21 cellular contexts compared by ENCODE assay signal in the genomic region with DNA sequence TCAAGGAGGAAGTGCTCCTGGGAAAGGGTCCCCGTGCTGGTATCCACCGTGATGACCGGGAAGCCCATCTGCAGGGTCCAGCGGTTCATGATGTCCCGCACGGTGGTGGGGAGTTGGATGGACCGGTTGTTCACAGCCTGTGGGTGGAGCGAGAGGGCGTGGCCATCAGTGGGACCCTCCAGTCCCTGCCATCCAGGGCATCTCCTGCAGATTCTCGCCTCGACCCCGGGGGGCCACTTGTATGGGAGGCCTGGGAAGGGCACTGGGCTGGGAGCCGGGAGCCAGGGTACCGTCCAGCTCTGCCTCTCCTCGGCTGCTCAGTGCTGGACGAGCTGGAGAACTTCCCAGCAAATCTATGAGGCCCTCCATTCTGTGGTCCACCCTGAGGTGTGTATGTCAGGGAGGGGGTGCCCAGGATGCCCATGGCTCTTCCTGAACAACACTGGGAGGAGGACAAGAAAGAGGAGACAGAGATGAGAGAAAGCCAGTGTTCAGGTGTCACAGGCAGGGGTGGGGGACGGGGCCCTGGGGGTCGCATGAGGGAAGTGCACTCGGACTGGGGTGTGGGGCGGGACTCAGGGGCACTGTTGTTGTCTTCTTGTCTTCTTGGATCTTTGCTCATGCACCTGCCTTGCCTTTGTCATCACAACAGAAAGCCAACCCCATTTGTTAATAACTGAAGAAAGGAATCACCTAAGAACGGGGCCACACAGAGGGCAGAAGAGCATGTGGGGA. TPM values are rescaled to one million over a fixed set of nuclear protein-coding genes. Genes with fewer than 3 reads are reported as not detected.
DNase-seq lines count a peak whose midpoint lies in the region; ATAC-seq, FAIRE-seq and TF ChIP-seq lines count a peak whose summit lies in the region.
"Had no signal": no experiment of that assay in that cellular context is flagged by ENCODE, and none has a peak within 500 bp of the region (broad histone marks: within the 10 kb centered on the region; RNA-seq: fewer than 3 reads in every experiment).

No MANE protein-coding gene starts in this region.

- H3K36me3 ChIP-seq in IMR-90 (ENCODE audit: control insufficient read depth, insufficient read depth, low read length): peaks cover 71% of the 10 kb centered on the region
- H3K36me3 ChIP-seq in endothelial cell of umbilical vein (ENCODE audit: control insufficient read depth in 2 of 2, extremely low read depth in 1 of 2, insufficient read depth in 2 of 2, low read length in 2 of 2): peaks cover 27 to 62% of the 10 kb centered on the region in 2 experiments
- H3K36me3 ChIP-seq in spleen: peaks cover 0 to 100% (median 3%) of the 10 kb centered on the region in 6 donors
- H3K36me3 ChIP-seq: HAP-1 had no signal

- no peak overlapping the region for H2AK9ac ChIP-seq in IMR-90 (replicated peaks; ENCODE audit: low read depth, low read length, poor library complexity)

- H2BK5ac ChIP-seq in IMR-90 (ENCODE audit: low read depth, low read length, poor library complexity, severe bottlenecking): no peak overlapping the region

- CTCF ChIA-PET in IMR-90 (lab: Yijun Ruan, JAX) (no interaction called here), endothelial cell of umbilical vein (lab: Charles Lee) (interaction anchor here (1.2 to 3.4 kb wide), 4 partner anchors 41 to 87 kb away, joined by 3 to 28 read pairs (median 7); no protein-coding TSS in a partner anchor)

- TF ChIP-seq POLR2A in IMR-90 (IDR thresholded peaks at IDR 0.05; ENCODE audit: low read depth, low read length) (no peak), endothelial cell of umbilical vein (IDR thresholded peaks at IDR 0.05; ENCODE audit: low read depth, low read length) (no peak), spleen (IDR thresholded peaks at IDR 0.05) (no peak)

- ATAC-seq in activated naive CD8-positive, alpha-beta T cell treated with anti-CD3 and anti-CD28 coated beads, Interleukin-2, amount 10 ng/mL, durations not matched to agents 7 days and 5 days (ENCODE audit: low read depth): no peak
- ATAC-seq in IMR-90 (ENCODE audit: low read depth) (no peak), HG03139 (IDR thresholded peaks at IDR 0.05; ENCODE audit: unreplicated experiment) (no peak)
- no peak for ATAC-seq in stimulated activated naive CD8-positive, alpha-beta T cell treated with anti-CD3 and anti-CD28 coated beads, Interleukin-15, amount 100 ng/mL, for 72 hours

- no peaks in the 10 kb centered on the region for H3K79me1 ChIP-seq in IMR-90 (ENCODE audit: low read depth in 1 of 2, low read length in 2 of 2)

- H3K27me3 ChIP-seq in IMR-90 (ENCODE audit: control insufficient read depth, insufficient read depth, low read length) (no peaks in the 10 kb centered on the region), endothelial cell of umbilical vein (ENCODE audit: control insufficient read depth in 2 of 2, insufficient read depth in 2 of 2, low read length in 2 of 2) (no peaks in the 10 kb centered on the region), spleen (replicated peaks in 1 of 7) (peaks cover 0 to 32% (median 0%) of the 10 kb centered on the region in 7 donors)

- no peak for DNase-seq in activated naive CD8-positive, alpha-beta T cell treated with anti-CD3 and anti-CD28 coated beads, Interleukin-2, amount 10 ng/mL, durations not matched to agents 7 days and 5 days
- no peak for DNase-seq in activated naive CD8-positive, alpha-beta T cell treated with anti-CD3 and anti-CD28 coated beads for 36 hours
- DNase-seq in IMR-90 (no peak), endothelial cell of umbilical vein (ENCODE audit: low read depth, low spot score) (no peak), spleen (peak; percentile 75), AG08396 (ENCODE audit: low spot score) (no peak)
- DNase-seq in stimulated activated naive CD8-positive, alpha-beta T cell treated with anti-CD3 and anti-CD28 coated beads, Interleukin-15, amount 100 ng/mL, for 72 hours: no peak
- DNase-seq: DMS79; NCI-H1105; NCI-H1694; NCI-H510A; NCI-H748 treated with DMSO at 0.1 percent for 48 hours; NK-92 treated with Interleukin-12 subunit alpha and Interleukin-12 subunit beta, amount 100 ng/mL, for 24 hours; Right ventricle myocardium superior had no signal

- H3K27ac ChIP-seq in IMR-90 (ENCODE audit: insufficient read depth, low read length) (no peak overlapping the region), endothelial cell of umbilical vein (ENCODE audit: insufficient read depth, low read depth, low read length) (peak overlapping the region; percentile 65), spleen (no peak overlapping the region)

- H3K27ac Mint-ChIP-seq in activated naive CD8-positive, alpha-beta T cell treated with anti-CD3 and anti-CD28 coated beads, Interleukin-2, amount 10 ng/mL, durations not matched to agents 7 days and 5 days: peak overlapping the region; percentile 22
- H3K27ac Mint-ChIP-seq in activated naive CD8-positive, alpha-beta T cell treated with anti-CD3 and anti-CD28 coated beads for 36 hours: no peak overlapping the region
- H3K27ac Mint-ChIP-seq in stimulated activated naive CD8-positive, alpha-beta T cell treated with anti-CD3 and anti-CD28 coated beads, Interleukin-15, amount 100 ng/mL, for 72 hours: peak overlapping the region in 1 of 2 donors; percentile 24

- TF ChIP-seq RAD21 in IMR-90 (IDR thresholded peaks at IDR 0.05; ENCODE audit: low read length): no peak

- H3K9me1 ChIP-seq in IMR-90 (ENCODE audit: insufficient read depth, low read length) (no peaks in the 10 kb centered on the region), endothelial cell of umbilical vein (replicated peaks; ENCODE audit: control insufficient read depth, extremely low read depth, insufficient read depth, low read length) (no peaks in the 10 kb centered on the region)

- in situ Hi-C loops in IMR-90 (cut with MboI; ENCODE audit: low sequenced_read_pairs): no loop called here

- intact Hi-C loops in IMR-90 (cut with micrococcal nuclease) (no loop called here), endothelial cell of umbilical vein (cut with micrococcal nuclease) (loop anchor here (1.0 to 2.0 kb wide), 3 partner anchors 10 to 25 kb away; a partner anchor contains a TSS), spleen (cut with DNase I; ENCODE audit: low total_unique reads) (no loop called here)

- H3K14ac ChIP-seq in IMR-90 (replicated peaks; ENCODE audit: low read depth, low read length): no peak overlapping the region

- H3K79me2 ChIP-seq in endothelial cell of umbilical vein (ENCODE audit: control insufficient read depth, insufficient read depth, low read length): peaks cover 16% of the 10 kb centered on the region

- no peak overlapping the region for H3K9ac ChIP-seq in IMR-90 (ENCODE audit: low read depth, low read length)
- H3K9ac ChIP-seq in endothelial cell of umbilical vein (replicated peaks; ENCODE audit: extremely low read depth, insufficient read depth, low read length): peak overlapping the region; percentile 21

- H4K91ac ChIP-seq in IMR-90 (ENCODE audit: insufficient read depth, low read depth, low read length): no peak overlapping the region

- H2BK15ac ChIP-seq in IMR-90 (ENCODE audit: low read depth, low read length): no peak overlapping the region

- no peaks in the 10 kb centered on the region for H3K4me1 Mint-ChIP-seq in activated naive CD8-positive, alpha-beta T cell treated with anti-CD3 and anti-CD28 coated beads, Interleukin-2, amount 10 ng/mL, durations not matched to agents 7 days and 5 days
- no peaks in the 10 kb centered on the region for H3K4me1 Mint-ChIP-seq in activated naive CD8-positive, alpha-beta T cell treated with anti-CD3 and anti-CD28 coated beads for 36 hours
- no peaks in the 10 kb centered on the region for H3K4me1 Mint-ChIP-seq in stimulated activated naive CD8-positive, alpha-beta T cell treated with anti-CD3 and anti-CD28 coated beads, Interleukin-15, amount 100 ng/mL, for 72 hours

- 94% methylated on average over 9 of the region's 21 CpGs; no CpG with 5 or more reads in 1 of the 2 experiments for WGBS in IMR-90 (ENCODE audit: extremely low coverage in 2 of 2, insufficient read length in 1 of 2), 2 experiments
- WGBS in spleen, 5 donors: 80 to 94% (median 87%) methylated on average over 8 to 21 of the region's 21 CpGs

- POLR2A ChIA-PET in activated naive CD8-positive, alpha-beta T cell treated with anti-CD3 and anti-CD28 coated beads, Interleukin-2, amount 10 ng/mL, durations not matched to agents 7 days and 5 days (lab: Charles Lee): no interaction called here
- POLR2A ChIA-PET in IMR-90 (lab: Charles Lee; ENCODE audit: unreplicated experiment) (no interaction called here), endothelial cell of umbilical vein (lab: Charles Lee) (interaction anchor here (1.3 kb wide), 2 partner anchors 11 to 13 kb away, joined by 3 read pairs; a partner anchor contains a TSS)

- no peak overlapping the region for H2BK20ac ChIP-seq in IMR-90 (ENCODE audit: low read depth, low read length)

- H3K9me3 Mint-ChIP-seq in activated naive CD8-positive, alpha-beta T cell treated with anti-CD3 and anti-CD28 coated beads, Interleukin-2, amount 10 ng/mL, durations not matched to agents 7 days and 5 days: no peaks in the 10 kb centered on the region
- H3K9me3 Mint-ChIP-seq in activated naive CD8-positive, alpha-beta T cell treated with anti-CD3 and anti-CD28 coated beads for 36 hours: peaks cover 2% of the 10 kb centered on the region
- peaks cover 4 to 7% of the 10 kb centered on the region in 2 donors for H3K9me3 Mint-ChIP-seq in stimulated activated naive CD8-positive, alpha-beta T cell treated with anti-CD3 and anti-CD28 coated beads, Interleukin-15, amount 100 ng/mL, for 72 hours

- H3K4me1 ChIP-seq in IMR-90 (ENCODE audit: control insufficient read depth, insufficient read depth, low read length) (no peaks in the 10 kb centered on the region), endothelial cell of umbilical vein (ENCODE audit: control insufficient read depth, extremely low read depth, insufficient read depth, low read length) (peaks cover 17% of the 10 kb centered on the region), spleen (peaks cover 0 to 17% (median 0%) of the 10 kb centered on the region in 6 donors)
- H3K4me1 ChIP-seq: HAP-1 had no signal

- H2AK5ac ChIP-seq in IMR-90 (ENCODE audit: low read depth, low read length): no peak overlapping the region

- H3K18ac ChIP-seq in IMR-90 (ENCODE audit: low read depth, low read length): no peak overlapping the region

- no peak for FAIRE-seq in endothelial cell of umbilical vein (lab: Jason Lieb, UNC)
- FAIRE-seq: A204.1, GM12892, HTR-8/SVneo, RCC 7860 had no signal

- BruUV-seq in IMR-90 (replicated peaks; lab: Mats Ljungman, UMichigan) (no TSS peak), endothelial cell of umbilical vein (replicated peaks; lab: Mats Ljungman, UMichigan) (no TSS peak)

- H2BK120ac ChIP-seq in IMR-90 (ENCODE audit: low read depth, low read length): no peak overlapping the region

- H3K4ac ChIP-seq in IMR-90 (ENCODE audit: low read depth, low read length): no peak overlapping the region

- no peak overlapping the region for H4K8ac ChIP-seq in IMR-90 (ENCODE audit: low read depth in 2 of 2, low read length in 2 of 2)

- H3K36me3 Mint-ChIP-seq in activated naive CD8-positive, alpha-beta T cell treated with anti-CD3 and anti-CD28 coated beads, Interleukin-2, amount 10 ng/mL, durations not matched to agents 7 days and 5 days: no peaks in the 10 kb centered on the region
- H3K36me3 Mint-ChIP-seq in activated naive CD8-positive, alpha-beta T cell treated with anti-CD3 and anti-CD28 coated beads for 36 hours: no peaks in the 10 kb centered on the region

- H3K4me3 ChIP-seq in IMR-90 (ENCODE audit: insufficient read depth, low read depth, low read length) (no peak overlapping the region), endothelial cell of umbilical vein (replicated peaks in 1 of 3; ENCODE audit: insufficient read depth in 1 of 3, low read depth in 1 of 3, low read length in 3 of 3) (no peak overlapping the region), spleen (no peak overlapping the region)
- H3K4me3 ChIP-seq: HAP-1 had no signal

- TF ChIP-seq CTCF in IMR-90 (conservative IDR thresholded peaks at IDR 0.05; ENCODE audit: low read depth, low read length) (no peak), endothelial cell of umbilical vein (IDR thresholded peaks at IDR 0.05; ENCODE audit: extremely low read depth in 1 of 2, insufficient read depth in 1 of 2, low read depth in 1 of 2, low read length in 2 of 2) (no peak), spleen (IDR thresholded peaks at IDR 0.05 in 8 of 11, conservative IDR thresholded peaks at IDR 0.05 in 3 of 11) (no peak)

- dilution Hi-C loops in IMR-90 (cut with HindIII; ENCODE audit: low sequenced_read_pairs, unreplicated experiment): no loop called here
- dilution Hi-C loops in endothelial cell of umbilical vein (cut with MboI; ENCODE audit: extremely low pct_ligation_motif_present, low sequenced_read_pairs): no loop called here

- no peak overlapping the region for H3K4me3 Mint-ChIP-seq in activated naive CD8-positive, alpha-beta T cell treated with anti-CD3 and anti-CD28 coated beads, Interleukin-2, amount 10 ng/mL, durations not matched to agents 7 days and 5 days
- H3K4me3 Mint-ChIP-seq in activated naive CD8-positive, alpha-beta T cell treated with anti-CD3 and anti-CD28 coated beads for 36 hours: no peak overlapping the region
- H3K4me3 Mint-ChIP-seq in stimulated activated naive CD8-positive, alpha-beta T cell treated with anti-CD3 and anti-CD28 coated beads, Interleukin-15, amount 100 ng/mL, for 72 hours: no peak overlapping the region

- H3K4me2 ChIP-seq in IMR-90 (ENCODE audit: low read depth, low read length) (no peak overlapping the region), endothelial cell of umbilical vein (ENCODE audit: insufficient read depth, low read length) (no peak overlapping the region)

- H4K5ac ChIP-seq in IMR-90 (ENCODE audit: low read depth, low read length): no peak overlapping the region

- H3K27me3 Mint-ChIP-seq in activated naive CD8-positive, alpha-beta T cell treated with anti-CD3 and anti-CD28 coated beads, Interleukin-2, amount 10 ng/mL, durations not matched to agents 7 days and 5 days: peaks cover 2% of the 10 kb centered on the region
- H3K27me3 Mint-ChIP-seq in activated naive CD8-positive, alpha-beta T cell treated with anti-CD3 and anti-CD28 coated beads for 36 hours: peaks cover 5% of the 10 kb centered on the region
- H3K27me3 Mint-ChIP-seq in stimulated activated naive CD8-positive, alpha-beta T cell treated with anti-CD3 and anti-CD28 coated beads, Interleukin-15, amount 100 ng/mL, for 72 hours: peaks cover 14% of the 10 kb centered on the region

- H3K23ac ChIP-seq in IMR-90 (ENCODE audit: low read depth, low read length): no peak overlapping the region

- H3K56ac ChIP-seq in IMR-90 (ENCODE audit: extremely low read depth, insufficient read depth, low read length): no peak overlapping the region

- H4K20me1 ChIP-seq in IMR-90 (ENCODE audit: insufficient read depth, low read length): no peaks in the 10 kb centered on the region
- H4K20me1 ChIP-seq in endothelial cell of umbilical vein (replicated peaks; ENCODE audit: control insufficient read depth, extremely low read depth, insufficient read depth, low read length): no peaks in the 10 kb centered on the region

- peak overlapping the region; percentile 23 for H2AFZ ChIP-seq in IMR-90 (replicated peaks; ENCODE audit: low read length, poor library complexity)
- no peak overlapping the region for H2AFZ ChIP-seq in endothelial cell of umbilical vein (ENCODE audit: low read depth, low read length)

- H3K9me3 ChIP-seq in IMR-90 (ENCODE audit: control insufficient read depth, insufficient read depth, low read length) (peaks cover 3% of the 10 kb centered on the region; the same call in 1 of the 2 replicates), endothelial cell of umbilical vein (replicated peaks; ENCODE audit: control insufficient read depth, insufficient read depth, low read length) (no peaks in the 10 kb centered on the region), spleen (no peaks in the 10 kb centered on the region)
- H3K9me3 ChIP-seq: HAP-1 had no signal

RNA-seq across cellular contexts. Expression of a gene that starts 13.0 kb away (rescaled TPM):
- total RNA-seq in activated naive CD8-positive, alpha-beta T cell treated with anti-CD3 and anti-CD28 coated beads, Interleukin-2, amount 10 ng/mL, durations not matched to agents 7 days and 5 days: 1 to 10 TPM; 2.7 to 3.0 TPM
- under 1 TPM in 1 of 2 experiments, not detected in 1; 0.27 TPM for total RNA-seq in activated naive CD8-positive, alpha-beta T cell treated with anti-CD3 and anti-CD28 coated beads for 36 hours
- 8.4 and 8.6 TPM in 2 replicates for total RNA-seq in IMR-90 (2012; rRNA removed)
- polyA plus RNA-seq in IMR-90 (2012; rRNA removed): 40.4 and 47.0 TPM in 2 replicates
- polyA plus RNA-seq in IMR-90 (2012; cell fraction: cytosol; rRNA removed): 50.7 and 52.3 TPM in 2 replicates
- 95.5 and 110 TPM in 2 replicates for polyA plus RNA-seq in IMR-90 (2012; cell fraction: nucleus; rRNA removed; ENCODE audit: low replicate concordance)
- total RNA-seq in endothelial cell of umbilical vein: 199 and 221 TPM in 2 replicates
- 177 and 190 TPM in 2 replicates for polyA plus RNA-seq in endothelial cell of umbilical vein
- polyA plus RNA-seq in endothelial cell of umbilical vein (2011; cell fraction: cytosol; rRNA removed): 189 and 193 TPM in 2 replicates
- 268 and 281 TPM in 2 replicates for polyA plus RNA-seq in endothelial cell of umbilical vein (2011; cell fraction: nucleus; rRNA removed)
- polyA plus RNA-seq in endothelial cell of umbilical vein (2012): 227 and 501 TPM in 2 replicates
- 193 and 209 TPM in 2 replicates for polyA minus RNA-seq in endothelial cell of umbilical vein
- polyA minus RNA-seq in endothelial cell of umbilical vein (2011; cell fraction: cytosol; rRNA and poly(A)+ RNA removed): not detected
- 83.8 and 94.2 TPM in 2 replicates for polyA minus RNA-seq in endothelial cell of umbilical vein (2011; cell fraction: nucleus; rRNA and poly(A)+ RNA removed)
- total RNA-seq in spleen: 100 to 1,000 TPM in 1 of 7 donors, 10 to 100 TPM in 6; 16.6 to 226 (median 35.1) TPM
- polyA plus RNA-seq in spleen: 10 to 100 TPM in 1 of 3 donors, 1 to 10 TPM in 2; 1.3 to 11.0 (median 7.7) TPM

RNA-seq across cellular contexts. Expression of a gene that starts 25.5 kb away (rescaled TPM):
- not detected for total RNA-seq in activated naive CD8-positive, alpha-beta T cell treated with anti-CD3 and anti-CD28 coated beads, Interleukin-2, amount 10 ng/mL, durations not matched to agents 7 days and 5 days
- total RNA-seq in activated naive CD8-positive, alpha-beta T cell treated with anti-CD3 and anti-CD28 coated beads for 36 hours: not detected
- total RNA-seq in IMR-90 (2012; rRNA removed) (0.18 and 0.28 TPM in 2 replicates), endothelial cell of umbilical vein (0.42 TPM in 1 of 2 replicates, not detected in the other), spleen (not detected)
- polyA plus RNA-seq in IMR-90 (2012; rRNA removed) (0.32 and 0.34 TPM in 2 replicates), endothelial cell of umbilical vein (0.21 and 0.43 TPM in 2 replicates), spleen (under 1 TPM in 1 of 3 donors, not detected in 2; 0.05 TPM)
- polyA plus RNA-seq in IMR-90 (2012; cell fraction: cytosol; rRNA removed): 0.26 and 0.43 TPM in 2 replicates
- 0.13 and 0.34 TPM in 2 replicates for polyA plus RNA-seq in IMR-90 (2012; cell fraction: nucleus; rRNA removed; ENCODE audit: low replicate concordance)
- polyA plus RNA-seq in endothelial cell of umbilical vein (2011; cell fraction: cytosol; rRNA removed): 0.14 and 0.22 TPM in 2 replicates
- not detected in 2 replicates for polyA plus RNA-seq in endothelial cell of umbilical vein (2011; cell fraction: nucleus; rRNA removed)
- polyA plus RNA-seq in endothelial cell of umbilical vein (2012): 0.27 and 0.64 TPM in 2 replicates
- not detected in 2 replicates for polyA minus RNA-seq in endothelial cell of umbilical vein
- not detected for polyA minus RNA-seq in endothelial cell of umbilical vein (2011; cell fraction: cytosol; rRNA and poly(A)+ RNA removed)
- polyA minus RNA-seq in endothelial cell of umbilical vein (2011; cell fraction: nucleus; rRNA and poly(A)+ RNA removed): not detected in 2 replicates
- total RNA-seq: OCI-LY7 had no signal

RNA-seq across cellular contexts. Expression of a gene that starts 50.6 kb away (rescaled TPM):
- 1 to 10 TPM; 1.8 to 2.1 TPM for total RNA-seq in activated naive CD8-positive, alpha-beta T cell treated with anti-CD3 and anti-CD28 coated beads, Interleukin-2, amount 10 ng/mL, durations not matched to agents 7 days and 5 days
- total RNA-seq in activated naive CD8-positive, alpha-beta T cell treated with anti-CD3 and anti-CD28 coated beads for 36 hours: 1 to 10 TPM; 4.2 to 4.5 TPM
- total RNA-seq in IMR-90 (2012; rRNA removed) (under 0.01 TPM in 1 of 2 replicates, not detected in the other), endothelial cell of umbilical vein (1.0 and 1.7 TPM in 2 replicates), spleen (1 to 10 TPM in 1 of 7 donors, under 1 TPM in 6; 0.19 to 1.0 (median 0.60) TPM)
- polyA plus RNA-seq in IMR-90 (2012; rRNA removed) (0.10 and 0.13 TPM in 2 replicates), endothelial cell of umbilical vein (0.68 and 1.0 TPM in 2 replicates), spleen (1 to 10 TPM in 1 of 3 donors, under 1 TPM in 2; 0.45 to 1.2 (median 0.61) TPM)
- polyA plus RNA-seq in IMR-90 (2012; cell fraction: cytosol; rRNA removed): 0.41 and 0.54 TPM in 2 replicates
- polyA plus RNA-seq in IMR-90 (2012; cell fraction: nucleus; rRNA removed; ENCODE audit: low replicate concordance): 0.05 and 0.18 TPM in 2 replicates
- 0.21 and 0.35 TPM in 2 replicates for polyA plus RNA-seq in endothelial cell of umbilical vein (2011; cell fraction: cytosol; rRNA removed)
- polyA plus RNA-seq in endothelial cell of umbilical vein (2011; cell fraction: nucleus; rRNA removed): 0.08 and 0.22 TPM in 2 replicates
- 1.00 and 1.3 TPM in 2 replicates for polyA plus RNA-seq in endothelial cell of umbilical vein (2012)
- not detected in 2 replicates for polyA minus RNA-seq in endothelial cell of umbilical vein
- 4.2 TPM for polyA minus RNA-seq in endothelial cell of umbilical vein (2011; cell fraction: cytosol; rRNA and poly(A)+ RNA removed)
- polyA minus RNA-seq in endothelial cell of umbilical vein (2011; cell fraction: nucleus; rRNA and poly(A)+ RNA removed): 0.24 and 0.53 TPM in 2 replicates
